In the genomic region with DNA sequence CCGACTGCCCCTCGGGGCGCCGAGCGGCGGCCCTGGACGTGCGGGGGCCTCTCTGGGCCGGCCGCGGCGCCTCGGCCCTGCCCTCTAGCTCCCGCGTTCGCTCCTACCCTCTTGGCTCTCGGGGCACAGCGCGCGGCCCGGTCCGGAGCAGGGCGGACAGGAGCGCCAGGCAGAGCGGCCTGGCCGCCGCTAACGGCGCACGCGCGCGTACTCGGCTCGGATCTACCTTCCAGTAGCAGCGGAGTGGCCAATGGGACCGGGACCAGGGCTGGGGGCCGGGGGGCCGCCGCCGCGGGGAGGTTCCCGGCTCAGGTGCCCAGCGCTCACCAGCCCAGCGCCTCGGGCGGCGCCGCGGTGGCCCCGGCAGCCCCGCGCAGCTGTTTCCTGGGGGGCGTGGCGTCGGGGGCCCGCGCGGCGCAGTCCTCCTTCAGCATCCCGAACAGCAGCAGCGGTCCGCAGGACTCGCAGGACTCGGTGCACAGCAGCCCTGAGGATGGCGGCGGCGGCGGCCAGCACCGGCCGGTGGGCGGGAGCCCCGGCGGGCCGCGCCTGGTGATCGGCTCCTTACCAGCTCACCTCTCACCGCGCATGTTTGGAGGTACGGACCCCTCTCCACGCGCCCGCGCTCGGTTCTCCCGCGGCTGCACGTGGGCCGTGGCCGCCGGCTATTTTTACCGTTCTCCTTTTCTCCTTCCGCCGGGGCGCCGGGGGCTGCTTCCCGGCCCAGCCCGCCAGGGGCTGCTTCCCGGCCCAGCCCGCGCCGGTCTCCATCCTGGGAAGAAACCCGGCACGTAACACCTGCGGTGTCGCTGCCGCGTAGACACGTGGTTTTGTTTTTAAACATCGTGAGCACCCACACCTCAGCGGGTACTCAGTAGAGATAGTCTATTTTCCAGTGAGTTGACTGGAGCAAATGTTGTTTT, we compare ENCODE assay signal across 8 cellular contexts.
DNase-seq lines count a peak whose midpoint lies in the region; ATAC-seq and TF ChIP-seq lines count a peak whose summit lies in the region.
"Not testable (repeated sequence)": the region's sequence is repeated elsewhere in the genome, so short reads cannot be mapped to it uniquely, and the experiment has no call there.

No MANE protein-coding gene starts in this region.

- not testable (repeated sequence) for H3K27ac Mint-ChIP-seq in natural killer cell

- H3K27me3 Mint-ChIP-seq in natural killer cell (ENCODE audit: low read depth in 2 of 2) = peaks cover 20 to 35% of the 10 kb centered on the region in 2 donors

- TF ChIP-seq CTCF in fibroblast of villous mesenchyme (IDR thresholded peaks at IDR 0.05; ENCODE audit: insufficient read depth, low read depth, low read length); natural killer cell (IDR thresholded peaks at IDR 0.05): not testable (repeated sequence)

- peak overlapping the region; percentile 74 for H3K4me3 ChIP-seq in H7 (ENCODE audit: insufficient read depth, low read depth, low read length)
- H3K4me3 ChIP-seq in fibroblast of villous mesenchyme (ENCODE audit: low read depth, low read length) = peak overlapping the region; percentile 69

- DNase-seq in ELF-1 (ENCODE audit: low read depth, low spot score) = peak; percentile 83
- DNase-seq in H7 = peak; percentile 82
- DNase-seq in LHCN-M2 (ENCODE audit: low read depth) = peak; percentile 71
- DNase-seq in SHP77 (lab: John Stamatoyannopoulos, UW) = peak; percentile 62 to 73
- peak; percentile 4 for DNase-seq in activated gamma-delta T cell treated with anti-CD3 and anti-CD28 coated beads, Interleukin-2, amount 50 U/mL, for 16 hours (ENCODE audit: low read depth)
- DNase-seq in fibroblast of villous mesenchyme (ENCODE audit: low read depth) = peak; percentile 53
- DNase-seq in natural killer cell = peak; percentile 22
- peak; percentile 39 for DNase-seq in stromal cell of bone marrow (ENCODE audit: low read depth)

- not testable (repeated sequence) for H3K27me3 ChIP-seq in H7 (ENCODE audit: control insufficient read depth, insufficient read depth, low read length)

- peak overlapping the region; percentile 75 for H3K4me3 Mint-ChIP-seq in natural killer cell

- ATAC-seq in natural killer cell = peak; percentile 54 to 81 (median 74)

- H3K9me3 Mint-ChIP-seq in natural killer cell = not testable (repeated sequence)

- H3K4me1 Mint-ChIP-seq in natural killer cell = not testable (repeated sequence)

- not testable (repeated sequence) for H3K36me3 Mint-ChIP-seq in natural killer cell

- intact Hi-C loops in natural killer cell (cut with micrococcal nuclease) = not testable (repeated sequence)

- not testable (repeated sequence) for H3K36me3 ChIP-seq in H7 (replicated peaks; ENCODE audit: control insufficient read depth, insufficient read depth, low read length)

Comparison
In these comparisons a context has a peak if more than half of its experiments do, and no peak if none do; other contexts are left out.
1. Peak in every context shown above with its lines: DNase-seq, ATAC-seq and H3K4me3 ChIP-seq.
2. DNase-seq: peak in every context shown above with its lines; median percentile 83 in ELF-1; 82 in H7; 71 in LHCN-M2; 68 in SHP77; 53 in fibroblast of villous mesenchyme; 39 in stromal cell of bone marrow; 22 in natural killer cell; 4 in activated gamma-delta T cell treated with anti-CD3 and anti-CD28 coated beads, Interleukin-2, amount 50 U/mL, for 16 hours.